Comparison of ENCODE assay signal across 21 cellular contexts in genomic region chr11:71147331-71147730, GRCh38.
"Had no signal": no experiment of that assay in that cellular context is flagged by ENCODE, and none has a peak within 500 bp of the region (broad histone marks: within the 10 kb centered on the region; RNA-seq: fewer than 3 reads in every experiment).

No MANE protein-coding gene starts in this region.

- H3K9me3 ChIP-seq: lower lobe of right lung, neutrophil, pancreas, prostate gland, right atrium auricular region, stomach, thyroid gland, vagina had no signal

- H3K4me3 ChIP-seq: lower lobe of right lung, pancreas, prostate gland, right atrium auricular region, smooth muscle cell, stomach, thyroid gland, vagina had no signal

- H3K4me3 Mint-ChIP-seq: immature natural killer cell; natural killer cell; stimulated activated effector memory CD8-positive, alpha-beta T cell treated with anti-CD3 and anti-CD28 coated beads, Interleukin-12 subunit alpha, Interleukin-12 subunit beta, amount 100 ng/mL, for 72 hours had no signal

- H3K4me1 ChIP-seq: lower lobe of right lung, prostate gland, right atrium auricular region had no signal

- H3K36me3 Mint-ChIP-seq: immature natural killer cell; natural killer cell; stimulated activated effector memory CD8-positive, alpha-beta T cell treated with anti-CD3 and anti-CD28 coated beads, Interleukin-12 subunit alpha, Interleukin-12 subunit beta, amount 100 ng/mL, for 72 hours had no signal

- H3K27ac Mint-ChIP-seq: immature natural killer cell; natural killer cell; stimulated activated effector memory CD8-positive, alpha-beta T cell treated with anti-CD3 and anti-CD28 coated beads, Interleukin-12 subunit alpha, Interleukin-12 subunit beta, amount 100 ng/mL, for 72 hours had no signal

- H3K4me1 Mint-ChIP-seq: immature natural killer cell; natural killer cell; stimulated activated effector memory CD8-positive, alpha-beta T cell treated with anti-CD3 and anti-CD28 coated beads, Interleukin-12 subunit alpha, Interleukin-12 subunit beta, amount 100 ng/mL, for 72 hours had no signal

- DNase-seq: cortex of kidney; hypothalamus; immature natural killer cell; islet precursor cell; left ventricle myocardium superior; lower lobe of right lung; natural killer cell; pancreas; stimulated activated CD4-positive, alpha-beta T cell treated with anti-CD3 and anti-CD28 coated beads, Interleukin-2, amount 100 ng/mL, for 24 hours; stimulated activated CD4-positive, alpha-beta T cell treated with anti-CD3 and anti-CD28 coated beads, Interleukin-4, amount 100 ng/mL, for 24 hours; stimulated activated naive CD4-positive, alpha-beta T cell treated with Interleukin-2 at 50 U/mL for 16 hours; stomach; thyroid gland; trophoblast cell had no signal

- H3K9me3 Mint-ChIP-seq: immature natural killer cell; natural killer cell; stimulated activated effector memory CD8-positive, alpha-beta T cell treated with anti-CD3 and anti-CD28 coated beads, Interleukin-12 subunit alpha, Interleukin-12 subunit beta, amount 100 ng/mL, for 72 hours had no signal

- H3K36me3 ChIP-seq: lower lobe of right lung, neutrophil, pancreas, prostate gland, right atrium auricular region, thyroid gland, vagina had no signal

- H3K27ac ChIP-seq: lower lobe of right lung, neutrophil, pancreas, prostate gland, right atrium auricular region, stomach, thyroid gland, vagina had no signal

- ATAC-seq: left ventricle myocardium superior, natural killer cell, pancreas, sciatic nerve had no signal

- H3K27me3 ChIP-seq: pancreas, right atrium auricular region, thyroid gland, vagina had no signal
